Comparison of ENCODE assay signal across 3 cellular contexts in the genomic region with DNA sequence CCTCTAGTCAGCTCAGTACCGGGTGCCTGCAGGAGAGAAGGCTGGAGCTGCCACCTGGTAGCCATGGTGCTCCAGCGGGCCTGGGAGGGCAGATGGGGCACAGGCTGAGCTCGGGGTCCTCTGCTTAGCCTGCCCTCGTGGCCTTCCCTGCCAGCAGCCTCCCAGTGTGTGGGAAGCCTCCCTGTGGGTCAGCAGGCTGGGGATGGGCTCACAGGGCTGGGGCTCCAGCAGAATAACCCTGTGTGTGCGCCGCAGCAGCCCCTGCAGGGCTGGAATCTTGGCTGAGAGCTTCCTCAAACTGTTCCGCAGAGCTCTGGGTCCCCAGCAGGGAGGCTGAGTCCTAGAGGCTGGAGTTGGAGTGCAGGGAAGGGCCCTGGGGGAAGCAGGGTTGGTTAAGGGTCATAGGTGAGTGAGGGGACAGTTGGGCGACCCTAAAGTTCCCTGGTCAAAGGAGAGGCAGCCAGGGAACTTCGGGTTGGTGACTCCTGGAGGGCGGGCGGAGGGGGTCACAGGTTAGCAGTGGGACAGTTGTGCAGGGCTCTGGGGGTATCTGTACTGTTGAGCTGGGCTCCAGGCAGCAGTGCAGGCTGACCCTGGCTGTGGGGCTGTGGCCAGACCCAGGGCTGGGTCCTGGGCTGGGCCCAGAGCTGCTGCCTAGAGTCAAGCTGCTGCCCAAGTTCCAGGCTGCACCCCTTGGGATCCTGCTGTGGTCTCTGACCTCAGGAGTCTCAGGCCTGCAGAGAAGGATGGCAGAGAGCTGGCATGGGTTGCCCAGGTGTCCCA.
TF ChIP-seq lines count a peak whose summit lies in the region.

No MANE protein-coding gene starts in this region.

TF ChIP-seq in SK-N-SH treated with all-trans-retinoic acid at 6 μM for 48 hours, 23 proteins besides CTCF, POLR2A, EP300 and RAD21:
- TF ChIP-seq PPARA (CRISPR knock-in tag; IDR thresholded peaks at IDR 0.05; ENCODE audit: borderline replicate concordance) (no peak), SNAI2 (CRISPR knock-in tag; IDR thresholded peaks at IDR 0.05) (no peak), OSR1 (CRISPR knock-in tag; IDR thresholded peaks at IDR 0.05) (no peak), BACH2 (CRISPR knock-in tag; IDR thresholded peaks at IDR 0.05; ENCODE audit: borderline replicate concordance) (no peak)
- TF ChIP-seq, protein P1, sequence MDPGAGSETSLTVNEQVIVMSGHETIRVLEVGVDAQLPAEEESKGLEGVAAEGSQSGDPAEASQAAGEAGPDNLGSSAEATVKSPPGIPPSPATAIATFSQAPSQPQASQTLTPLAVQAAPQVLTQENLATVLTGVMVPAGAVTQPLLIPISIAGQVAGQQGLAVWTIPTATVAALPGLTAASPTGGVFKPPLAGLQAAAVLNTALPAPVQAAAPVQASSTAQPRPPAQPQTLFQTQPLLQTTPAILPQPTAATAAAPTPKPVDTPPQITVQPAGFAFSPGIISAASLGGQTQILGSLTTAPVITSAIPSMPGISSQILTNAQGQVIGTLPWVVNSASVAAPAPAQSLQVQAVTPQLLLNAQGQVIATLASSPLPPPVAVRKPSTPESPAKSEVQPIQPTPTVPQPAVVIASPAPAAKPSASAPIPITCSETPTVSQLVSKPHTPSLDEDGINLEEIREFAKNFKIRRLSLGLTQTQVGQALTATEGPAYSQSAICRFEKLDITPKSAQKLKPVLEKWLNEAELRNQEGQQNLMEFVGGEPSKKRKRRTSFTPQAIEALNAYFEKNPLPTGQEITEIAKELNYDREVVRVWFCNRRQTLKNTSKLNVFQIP (CRISPR knock-in tag; IDR thresholded peaks at IDR 0.05; ENCODE audit: borderline replicate concordance, low read depth), result no peak

TF ChIP-seq in SK-N-SH, 30 proteins besides CTCF, POLR2A, EP300 and RAD21:
- TF ChIP-seq TCF12 (IDR thresholded peaks at IDR 0.05) (no peak), YY1 (IDR thresholded peaks at IDR 0.05; ENCODE audit: low read depth) (no peak), NRF1 (IDR thresholded peaks at IDR 0.05; ENCODE audit: low read depth, low read length) (no peak), SMC3 (IDR thresholded peaks at IDR 0.05; ENCODE audit: low read depth, low read length) (no peak), MEF2A (IDR thresholded peaks at IDR 0.05; ENCODE audit: borderline replicate concordance, low read depth) (no peak), CHD2 (IDR thresholded peaks at IDR 0.05; ENCODE audit: low read length, partially characterized antibody) (no peak), FOSL2 (IDR thresholded peaks at IDR 0.05; ENCODE audit: borderline replicate concordance, low read depth) (no peak), FOXM1 (IDR thresholded peaks at IDR 0.05; ENCODE audit: low read depth) (no peak), FOXJ3 (CRISPR knock-in tag; IDR thresholded peaks at IDR 0.05) (no peak), RFX5 (IDR thresholded peaks at IDR 0.05; ENCODE audit: low read length) (no peak)
- TF ChIP-seq, protein P2, sequence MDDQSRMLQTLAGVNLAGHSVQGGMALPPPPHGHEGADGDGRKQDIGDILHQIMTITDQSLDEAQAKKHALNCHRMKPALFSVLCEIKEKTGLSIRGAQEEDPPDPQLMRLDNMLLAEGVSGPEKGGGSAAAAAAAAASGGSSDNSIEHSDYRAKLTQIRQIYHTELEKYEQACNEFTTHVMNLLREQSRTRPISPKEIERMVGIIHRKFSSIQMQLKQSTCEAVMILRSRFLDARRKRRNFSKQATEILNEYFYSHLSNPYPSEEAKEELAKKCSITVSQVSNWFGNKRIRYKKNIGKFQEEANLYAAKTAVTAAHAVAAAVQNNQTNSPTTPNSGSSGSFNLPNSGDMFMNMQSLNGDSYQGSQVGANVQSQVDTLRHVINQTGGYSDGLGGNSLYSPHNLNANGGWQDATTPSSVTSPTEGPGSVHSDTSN (IDR thresholded peaks at IDR 0.05), result no peak

TF ChIP-seq in HEK293, 187 proteins besides CTCF, POLR2A, EP300 and RAD21:
- TF ChIP-seq, protein P3, sequence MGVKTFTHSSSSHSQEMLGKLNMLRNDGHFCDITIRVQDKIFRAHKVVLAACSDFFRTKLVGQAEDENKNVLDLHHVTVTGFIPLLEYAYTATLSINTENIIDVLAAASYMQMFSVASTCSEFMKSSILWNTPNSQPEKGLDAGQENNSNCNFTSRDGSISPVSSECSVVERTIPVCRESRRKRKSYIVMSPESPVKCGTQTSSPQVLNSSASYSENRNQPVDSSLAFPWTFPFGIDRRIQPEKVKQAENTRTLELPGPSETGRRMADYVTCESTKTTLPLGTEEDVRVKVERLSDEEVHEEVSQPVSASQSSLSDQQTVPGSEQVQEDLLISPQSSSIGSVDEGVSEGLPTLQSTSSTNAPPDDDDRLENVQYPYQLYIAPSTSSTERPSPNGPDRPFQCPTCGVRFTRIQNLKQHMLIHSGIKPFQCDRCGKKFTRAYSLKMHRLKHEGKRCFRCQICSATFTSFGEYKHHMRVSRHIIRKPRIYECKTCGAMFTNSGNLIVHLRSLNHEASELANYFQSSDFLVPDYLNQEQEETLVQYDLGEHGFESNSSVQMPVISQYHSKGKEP (tag by site-specific recombination; IDR thresholded peaks at IDR 0.05), result no peak
- TF ChIP-seq ZNF677 (tag by site-specific recombination; IDR thresholded peaks at IDR 0.05), result no peak
- 0 out of 2 replicates have a peak, but pooled peaks have one; percentile 23 for TF ChIP-seq BCL11A (tag by site-specific recombination; IDR thresholded peaks at IDR 0.05; ENCODE audit: low read depth)
- TF ChIP-seq GLIS1 (tag by site-specific recombination; IDR thresholded peaks at IDR 0.05), result peak; percentile 44; the same call in 1 of the 2 replicates
- TF ChIP-seq ZIC2 (tag by site-specific recombination; IDR thresholded peaks at IDR 0.05), result peak; percentile 97
- TF ChIP-seq BCL11B (tag by site-specific recombination; IDR thresholded peaks at IDR 0.05; ENCODE audit: low read depth), result peak; percentile 36; the same call in 1 of the 2 replicates
- TF ChIP-seq ZNF600 (tag by site-specific recombination; IDR thresholded peaks at IDR 0.05), result peak; percentile 78
